In the genomic region with DNA sequence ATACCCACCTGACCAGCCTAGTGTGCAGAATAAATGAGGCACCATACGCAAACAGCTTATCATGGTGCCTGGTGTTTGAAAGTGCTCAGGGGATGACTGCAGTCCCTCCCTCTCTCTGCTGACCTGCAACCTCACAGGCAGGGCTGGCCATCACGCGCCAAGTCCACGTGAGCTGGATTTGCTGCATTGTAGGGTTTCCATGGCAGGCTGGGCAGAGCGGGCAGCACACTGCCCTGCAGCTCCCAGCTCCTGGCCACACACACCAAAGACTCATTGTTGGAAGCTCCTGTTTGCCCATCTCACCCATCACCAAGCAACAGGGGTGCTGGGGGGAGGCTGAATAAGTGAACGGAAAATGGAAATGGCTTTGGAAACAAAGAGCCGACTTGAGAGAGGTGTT, we compare ENCODE assay signal across 27 cellular contexts.
DNase-seq lines count a peak whose midpoint lies in the region; ATAC-seq and TF ChIP-seq lines count a peak whose summit lies in the region.
"Had no signal": no experiment of that assay in that cellular context is flagged by ENCODE, and none has a peak within 500 bp of the region (broad histone marks: within the 10 kb centered on the region; RNA-seq: fewer than 3 reads in every experiment).

No MANE protein-coding gene starts in this region.

- WGBS in stomach, 5 donors, result 71 to 78% (median 75%) methylated on average over 7 of the region's 7 CpGs
- 80 to 81% methylated on average over 2 to 6 of the region's 7 CpGs for WGBS in esophagus squamous epithelium, 2 donors

- no peaks in the 10 kb centered on the region for H3K4me1 ChIP-seq in stomach
- peaks cover 0 to 11% (median 0%) of the 10 kb centered on the region in 3 donors for H3K4me1 ChIP-seq in esophagus squamous epithelium
- H3K4me1 ChIP-seq: colonic mucosa, Peyer's patch, psoas muscle, SJCRH30 had no signal

- H3K36me3 ChIP-seq in stomach, result no peaks in the 10 kb centered on the region
- H3K36me3 ChIP-seq in esophagus squamous epithelium, result no peaks in the 10 kb centered on the region
- H3K36me3 ChIP-seq: colonic mucosa, heart right ventricle, Peyer's patch, SJCRH30 had no signal

- no peak for TF ChIP-seq CTCF in stomach (IDR thresholded peaks at IDR 0.05)
- TF ChIP-seq CTCF in esophagus squamous epithelium (IDR thresholded peaks at IDR 0.05), result no peak

- H3K27me3 ChIP-seq in stomach (peaks cover 0 to 55% (median 0%) of the 10 kb centered on the region in 3 donors), esophagus squamous epithelium (peaks cover 0 to 52% (median 0%) of the 10 kb centered on the region in 4 donors)
- H3K27me3 ChIP-seq: colonic mucosa, Peyer's patch, SJCRH30 had no signal

- H3K9me3 ChIP-seq in stomach (no peaks in the 10 kb centered on the region), esophagus squamous epithelium (no peaks in the 10 kb centered on the region)
- H3K9me3 ChIP-seq: colonic mucosa, heart right ventricle, Peyer's patch, psoas muscle, SJCRH30 had no signal

- DNase-seq in NCI-H526 (lab: John Stamatoyannopoulos, UW), result peak; percentile 5 to 8
- DNase-seq in NCI-H526 treated with DMSO at 0.1 percent for 48 hours (lab: John Stamatoyannopoulos, UW), result no peak
- DNase-seq in NCI-H146 treated with DMSO at 0.1 percent for 48 hours (lab: John Stamatoyannopoulos, UW; ENCODE audit: unreplicated experiment), result peak; percentile 63
- peak; percentile 49 for DNase-seq in left kidney (ENCODE audit: low read depth, low spot score)
- DNase-seq in stomach, result peak; percentile 39
- no peak for DNase-seq in esophagus squamous epithelium (lab: John Stamatoyannopoulos, UW)
- no peak for DNase-seq in NOMO-1 treated with DMSO at 0.1 percent for 48 hours (lab: John Stamatoyannopoulos, UW; ENCODE audit: unreplicated experiment)
- DNase-seq: activated B cell treated with CpG ODN at 0.5 μM for 24 hours; activated naive CD4-positive, alpha-beta T cell treated with anti-CD3 and anti-CD28 coated beads, Interleukin-2, amount 50 U/mL, for 16 hours; amniotic stem cell; CD8-positive, alpha-beta T cell; colonic mucosa; DMS 273 treated with DMSO at 0.1 percent for 48 hours; effector memory CD8-positive, alpha-beta T cell; foreskin fibroblast; GOT3; heart right ventricle; HFFc6; kidney glomerular epithelial cell; NCI-H1048; NCI-H2081; Peyer's patch; psoas muscle; SJCRH30; stimulated activated naive CD4-positive, alpha-beta T cell treated with Interleukin-2 at 50 U/mL for 16 hours; T-cell had no signal

- TF ChIP-seq EP300 in stomach (IDR thresholded peaks at IDR 0.05), result no peak

- intact Hi-C loops in stomach (cut with DNase I; ENCODE audit: low total_unique reads), result no loop called here
- intact Hi-C loops in esophagus squamous epithelium (cut with DNase I), result no loop called here

- no peak overlapping the region for H3K4me3 ChIP-seq in stomach
- no peak overlapping the region for H3K4me3 ChIP-seq in esophagus squamous epithelium
- H3K4me3 ChIP-seq: colonic mucosa, heart right ventricle, Peyer's patch, psoas muscle, SJCRH30 had no signal

- H3K27ac ChIP-seq in stomach (no peak overlapping the region), esophagus squamous epithelium (no peak overlapping the region)
- H3K27ac ChIP-seq: colonic mucosa, heart right ventricle, Peyer's patch, psoas muscle, SJCRH30 had no signal

- no peak for ATAC-seq in HG02973 (IDR thresholded peaks at IDR 0.05; ENCODE audit: unreplicated experiment)
- ATAC-seq: CD8-positive, alpha-beta T cell; effector memory CD8-positive, alpha-beta T cell; heart right ventricle; psoas muscle; T-cell had no signal

- TF ChIP-seq POLR2A in stomach (IDR thresholded peaks at IDR 0.05), result no peak
- no peak for TF ChIP-seq POLR2A in esophagus squamous epithelium (IDR thresholded peaks at IDR 0.05)

Comparison
In these comparisons a context has a peak if more than half of its experiments do, and no peak if none do; other contexts are left out.
1. DNase-seq: peak in NCI-H526 (2 of 2), NCI-H146 treated with DMSO at 0.1 percent for 48 hours (single experiment), left kidney (single experiment) and stomach (single experiment); none in NCI-H526 treated with DMSO at 0.1 percent for 48 hours (single experiment), esophagus squamous epithelium (single experiment) and NOMO-1 treated with DMSO at 0.1 percent for 48 hours (single experiment).